ENCODE assay signal across 11 cellular contexts in the genomic region with DNA sequence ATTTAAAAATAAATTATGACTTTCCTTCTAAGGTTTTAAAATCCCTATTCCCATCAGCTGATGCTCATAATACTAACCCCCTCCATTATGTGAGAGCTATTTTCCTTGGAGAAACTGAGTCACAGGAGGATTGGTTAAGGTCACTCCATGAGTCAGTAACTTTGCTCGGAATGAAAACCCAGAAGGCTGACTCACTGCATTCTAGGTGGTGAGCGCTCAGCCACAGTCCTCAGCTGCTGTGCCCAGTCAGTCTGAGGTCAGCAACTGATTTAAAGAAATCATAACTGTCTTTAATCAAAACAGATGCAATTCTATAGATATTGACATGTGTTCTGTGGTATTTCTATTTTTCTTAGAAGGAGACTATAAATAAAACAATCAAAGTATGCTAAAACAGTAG.
DNase-seq lines count a peak whose midpoint lies in the region; FAIRE-seq and TF ChIP-seq lines count a peak whose summit lies in the region.
"Had no signal": no experiment of that assay in that cellular context is flagged by ENCODE, and none has a peak within 500 bp of the region (broad histone marks: within the 10 kb centered on the region; RNA-seq: fewer than 3 reads in every experiment).

No MANE protein-coding gene starts in this region.

- intact Hi-C loops in prostate gland (cut with DNase I), result no loop called here

- no peaks in the 10 kb centered on the region for H3K4me1 ChIP-seq in hepatocyte (ENCODE audit: insufficient read depth)
- H3K4me1 ChIP-seq in prostate gland (replicated peaks), result no peaks in the 10 kb centered on the region
- H3K4me1 ChIP-seq in HAP-1, result no peaks in the 10 kb centered on the region

- WGBS in hepatocyte (ENCODE audit: low lambda C conversion rate, missing lambda C conversion rate), result 76% methylated on average over 2 of the region's 2 CpGs
- 73% methylated on average over 2 of the region's 2 CpGs for WGBS in prostate gland

- CTCF ChIA-PET in AG04450 (lab: Charles Lee), result interaction anchor here (1.1 kb wide), 1 partner anchor 54 kb away, joined by 3 read pairs; no protein-coding TSS in a partner anchor

- TF ChIP-seq POLR2A in prostate gland (IDR thresholded peaks at IDR 0.05) (no peak), GM12891 (IDR thresholded peaks at IDR 0.05; ENCODE audit: low read depth, low read length) (no peak)

- H4K20me1 ChIP-seq in hepatocyte (ENCODE audit: insufficient read depth, poor library complexity, severe bottlenecking), result no peaks in the 10 kb centered on the region

- H3K36me3 ChIP-seq in hepatocyte (replicated peaks; ENCODE audit: insufficient read depth, low read depth) (no peaks in the 10 kb centered on the region), prostate gland (no peaks in the 10 kb centered on the region), HAP-1 (replicated peaks) (no peaks in the 10 kb centered on the region)

- POLR2A ChIA-PET in AG04450 (lab: Yijun Ruan, JAX), result interaction anchor here (0.6 to 1.1 kb wide), 3 partner anchors 15 to 349 kb away, joined by 3 to 4 read pairs (median 3); no protein-coding TSS in a partner anchor

- no peak overlapping the region for H2AFZ ChIP-seq in hepatocyte

- no peak for FAIRE-seq in GM12891 (lab: Jason Lieb, UNC)

- no peak overlapping the region for H3K4me2 ChIP-seq in hepatocyte
- H3K4me2 ChIP-seq: KMS-11 had no signal

- H3K4me3 ChIP-seq in AG04450 (ENCODE audit: low read depth, low read length), result no peak overlapping the region
- no peak overlapping the region for H3K4me3 ChIP-seq in hepatocyte
- no peak overlapping the region for H3K4me3 ChIP-seq in prostate gland
- no peak overlapping the region for H3K4me3 ChIP-seq in HAP-1
- H3K4me3 ChIP-seq: SK-N-MC had no signal

- in situ Hi-C loops in HAP-1 (cut with MboI; ENCODE audit: low sequenced_read_pairs), result no loop called here

- H3K9me3 ChIP-seq in AG04450 (ENCODE audit: control insufficient read depth, insufficient read depth, low read length), result peaks cover 3% of the 10 kb centered on the region; the same call in 1 of the 2 replicates
- H3K9me3 ChIP-seq in hepatocyte (ENCODE audit: low read depth), result no peaks in the 10 kb centered on the region
- H3K9me3 ChIP-seq in prostate gland, result no peaks in the 10 kb centered on the region
- no peaks in the 10 kb centered on the region for H3K9me3 ChIP-seq in HAP-1

- H3K79me2 ChIP-seq in hepatocyte, result no peaks in the 10 kb centered on the region

- no peak overlapping the region for H3K27ac ChIP-seq in AG04450 (ENCODE audit: low read depth, low read length)
- H3K27ac ChIP-seq in hepatocyte, result no peak overlapping the region
- H3K27ac ChIP-seq in prostate gland, result no peak overlapping the region
- H3K27ac ChIP-seq: KMS-11, SK-N-MC had no signal

- no peaks in the 10 kb centered on the region for H3K27me3 ChIP-seq in AG04450 (ENCODE audit: control insufficient read depth, insufficient read depth, low read length)
- H3K27me3 ChIP-seq in hepatocyte, result no peaks in the 10 kb centered on the region
- no peaks in the 10 kb centered on the region for H3K27me3 ChIP-seq in prostate gland (replicated peaks; ENCODE audit: insufficient read depth)
- no peaks in the 10 kb centered on the region for H3K27me3 ChIP-seq in HAP-1 (ENCODE audit: low read depth)

- TF ChIP-seq CTCF in AG04450 (IDR thresholded peaks at IDR 0.05; ENCODE audit: low read depth, low read length) (no peak), hepatocyte (IDR thresholded peaks at IDR 0.05; ENCODE audit: poor library complexity) (no peak), prostate gland (IDR thresholded peaks at IDR 0.05) (no peak)

- H3K9me2 ChIP-seq in hepatocyte (replicated peaks; ENCODE audit: insufficient read depth), result no peaks in the 10 kb centered on the region

- peak; percentile 74 for DNase-seq in AG04450 (ENCODE audit: low read depth, low spot score)
- DNase-seq in HS-27A (ENCODE audit: low read depth), result peak; percentile 87
- DNase-seq in amniotic stem cell (lab: John Stamatoyannopoulos, UW), result peak; percentile 90
- DNase-seq in hepatocyte (ENCODE audit: low spot score), result peak; percentile 26
- no peak for DNase-seq in prostate gland (ENCODE audit: low spot score)
- DNase-seq in HAP-1 (ENCODE audit: low spot score in 2 of 2), result no peak
- DNase-seq in GM12891 (ENCODE audit: insufficient read length, low spot score), result no peak
- no peak for DNase-seq in anterior cingulate cortex (lab: John Stamatoyannopoulos, UW)
- DNase-seq: naive B cell had no signal

TF ChIP-seq in GM12891, 5 proteins besides CTCF, POLR2A, EP300 and RAD21:
- TF ChIP-seq PAX5 (IDR thresholded peaks at IDR 0.05; ENCODE audit: insufficient read depth, low read length, severe bottlenecking), result no peak
- TF ChIP-seq POU2F2 (IDR thresholded peaks at IDR 0.05; ENCODE audit: low read depth, low read length), result no peak
- no peak for TF ChIP-seq TAF1 (IDR thresholded peaks at IDR 0.05; ENCODE audit: low read depth, low read length)
- no peak for TF ChIP-seq SPI1 (IDR thresholded peaks at IDR 0.05; ENCODE audit: low read depth, low read length)
- TF ChIP-seq POLR2AphosphoS5 (IDR thresholded peaks at IDR 0.05; ENCODE audit: low read depth, low read length), result no peak

Comparison
In these comparisons a context has a peak if more than half of its experiments do, and no peak if none do; other contexts are left out.
1. DNase-seq: peak in AG04450 (single experiment), HS-27A (single experiment), amniotic stem cell (single experiment) and hepatocyte (single experiment); none in prostate gland (single experiment), HAP-1 (0 of 2), GM12891 (single experiment) and anterior cingulate cortex (0 of 58).